In the genomic region with DNA sequence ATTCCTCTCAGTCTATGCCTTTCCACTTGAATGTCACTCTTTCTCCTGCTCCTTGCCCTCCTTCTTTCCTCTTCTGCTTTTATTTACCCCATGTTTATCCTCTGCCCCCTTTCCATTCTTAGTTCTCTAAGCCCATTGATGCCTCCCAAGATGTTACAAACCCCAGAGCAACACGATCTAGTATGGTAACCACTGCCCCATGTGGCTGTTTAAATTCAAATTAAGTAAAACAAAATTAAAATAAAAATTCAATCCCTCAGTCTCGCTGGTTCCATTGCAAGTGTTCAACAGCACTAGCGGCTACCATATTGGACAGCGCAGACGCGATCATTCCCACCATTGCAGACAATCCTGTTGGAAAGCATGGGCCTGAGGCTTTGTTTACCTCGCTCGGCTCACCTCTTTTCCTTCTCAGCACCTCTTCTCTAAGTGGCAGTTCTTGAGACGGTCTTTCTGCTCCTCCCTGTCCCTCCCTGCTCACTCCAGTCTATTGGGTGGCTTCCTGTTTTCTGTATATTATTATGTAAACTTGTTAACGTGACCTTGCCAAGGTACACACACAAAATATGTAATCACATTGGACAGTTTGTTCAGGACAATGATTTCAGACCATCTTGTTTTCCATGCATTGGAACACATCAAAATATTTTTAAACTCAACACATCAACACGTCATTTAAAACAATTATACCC, we compare ENCODE assay signal across 16 cellular contexts. TPM values are rescaled to one million over a fixed set of nuclear protein-coding genes. Genes with fewer than 3 reads are reported as not detected.
DNase-seq lines count a peak whose midpoint lies in the region; ATAC-seq, FAIRE-seq and TF ChIP-seq lines count a peak whose summit lies in the region.
"Had no signal": no experiment of that assay in that cellular context is flagged by ENCODE, and none has a peak within 500 bp of the region (broad histone marks: within the 10 kb centered on the region; RNA-seq: fewer than 3 reads in every experiment).

No MANE protein-coding gene starts in this region.

- H3K4me1 ChIP-seq in OCI-LY7 (ENCODE audit: insufficient read depth, low read length, poor library complexity, severe bottlenecking) (no peaks in the 10 kb centered on the region), endodermal cell (ENCODE audit: control insufficient read depth, insufficient read depth, low read length) (no peaks in the 10 kb centered on the region), ovary (ENCODE audit: insufficient read depth) (no peaks in the 10 kb centered on the region), pancreas (no peaks in the 10 kb centered on the region)

- no TSS peak for BruUV-seq in OCI-LY7 (replicated peaks; lab: Mats Ljungman, UMichigan)

- TF ChIP-seq POLR2A in ovary (IDR thresholded peaks at IDR 0.05) = no peak

- CTCF ChIA-PET in OCI-LY7 (lab: Charles Lee; ENCODE audit: unreplicated experiment) = no interaction called here

- no peak overlapping the region for H3K9ac ChIP-seq in endodermal cell (ENCODE audit: extremely low read depth, low read length, poor library complexity, severe bottlenecking)

- H3K27ac ChIP-seq in OCI-LY7 (ENCODE audit: low read depth, low read length, poor library complexity, severe bottlenecking) (no peak overlapping the region), endodermal cell (ENCODE audit: low read depth, low read length) (no peak overlapping the region), ovary (no peak overlapping the region), pancreas (no peak overlapping the region)
- H3K27ac ChIP-seq: cardiac muscle cell, heart left ventricle, stomach had no signal

- H3K4me3 Mint-ChIP-seq in endodermal cell = no peak overlapping the region
- no peak overlapping the region for H3K4me3 Mint-ChIP-seq in type B pancreatic cell
- H3K4me3 Mint-ChIP-seq in stimulated activated effector memory CD8-positive, alpha-beta T cell treated with anti-CD3 and anti-CD28 coated beads, Interleukin-12 subunit alpha, Interleukin-12 subunit beta, amount 100 ng/mL, for 72 hours = no peak overlapping the region
- H3K4me3 Mint-ChIP-seq: activated naive CD8-positive, alpha-beta T cell treated with anti-CD3 and anti-CD28 coated beads, Interleukin-2, amount 10 ng/mL, durations not matched to agents 7 days and 5 days; naive thymus-derived CD8-positive, alpha-beta T cell had no signal

- H3K27me3 ChIP-seq in endodermal cell (ENCODE audit: control insufficient read depth, insufficient read depth, low read length, poor library complexity, severe bottlenecking) (no peaks in the 10 kb centered on the region), ovary (no peaks in the 10 kb centered on the region), pancreas (no peaks in the 10 kb centered on the region)
- H3K27me3 ChIP-seq: cardiac muscle cell, heart left ventricle, stomach had no signal

- no peaks in the 10 kb centered on the region for H4K20me1 ChIP-seq in OCI-LY7 (ENCODE audit: insufficient read depth, low read length)

- H3K79me2 ChIP-seq in OCI-LY7 (ENCODE audit: insufficient read depth, low read depth, low read length) = no peaks in the 10 kb centered on the region

- intact Hi-C loops in OCI-LY7 (cut with micrococcal nuclease; ENCODE audit: unreplicated experiment) = loop anchor here (10.0 kb wide), 2 partner anchors 249 to 359 kb away; partner anchors contain the start of genes RPS27L and TPM1
- intact Hi-C loops in ovary (cut with DNase I) = loop anchor here in 1 of 4 donors (5.0 to 10.0 kb wide), 2 partner anchors 111 to 249 kb away; partner anchors contain the start of gene RPS27L
- intact Hi-C loops in pancreas (cut with DNase I) = no loop called here

- H3K4me3 ChIP-seq in OCI-LY7 (ENCODE audit: low read depth, low read length, poor library complexity, severe bottlenecking) = no peak overlapping the region
- no peak overlapping the region for H3K4me3 ChIP-seq in endodermal cell (ENCODE audit: low read length)
- no peak overlapping the region for H3K4me3 ChIP-seq in ovary
- no peak overlapping the region for H3K4me3 ChIP-seq in pancreas
- H3K4me3 ChIP-seq: cardiac muscle cell, heart left ventricle, stomach had no signal

- no peaks in the 10 kb centered on the region for H3K36me3 Mint-ChIP-seq in activated naive CD4-positive, alpha-beta T cell treated with anti-CD3 and anti-CD28 coated beads, Interleukin-2, amount 50 U/mL, for 72 hours
- no peaks in the 10 kb centered on the region for H3K36me3 Mint-ChIP-seq in endodermal cell (ENCODE audit: low read depth)
- no peaks in the 10 kb centered on the region for H3K36me3 Mint-ChIP-seq in type B pancreatic cell
- H3K36me3 Mint-ChIP-seq in stimulated activated effector memory CD8-positive, alpha-beta T cell treated with anti-CD3 and anti-CD28 coated beads, Interleukin-12 subunit alpha, Interleukin-12 subunit beta, amount 100 ng/mL, for 72 hours = no peaks in the 10 kb centered on the region
- H3K36me3 Mint-ChIP-seq: activated naive CD8-positive, alpha-beta T cell treated with anti-CD3 and anti-CD28 coated beads, Interleukin-2, amount 10 ng/mL, durations not matched to agents 7 days and 5 days; naive thymus-derived CD8-positive, alpha-beta T cell had no signal

- no peak overlapping the region for H3K4me2 ChIP-seq in OCI-LY7 (ENCODE audit: low read length)

- FAIRE-seq in pancreas (lab: Jason Lieb, UNC) = no peak

- no peaks in the 10 kb centered on the region for H3K9me3 Mint-ChIP-seq in activated naive CD4-positive, alpha-beta T cell treated with anti-CD3 and anti-CD28 coated beads, Interleukin-2, amount 50 U/mL, for 72 hours
- H3K9me3 Mint-ChIP-seq in endodermal cell (no peaks in the 10 kb centered on the region), type B pancreatic cell (no peaks in the 10 kb centered on the region)
- no peaks in the 10 kb centered on the region for H3K9me3 Mint-ChIP-seq in stimulated activated effector memory CD8-positive, alpha-beta T cell treated with anti-CD3 and anti-CD28 coated beads, Interleukin-12 subunit alpha, Interleukin-12 subunit beta, amount 100 ng/mL, for 72 hours
- H3K9me3 Mint-ChIP-seq: activated naive CD8-positive, alpha-beta T cell treated with anti-CD3 and anti-CD28 coated beads, Interleukin-2, amount 10 ng/mL, durations not matched to agents 7 days and 5 days; naive thymus-derived CD8-positive, alpha-beta T cell had no signal

- no peak for TF ChIP-seq EP300 in ovary (IDR thresholded peaks at IDR 0.05)

- no peaks in the 10 kb centered on the region for H3K9me2 ChIP-seq in OCI-LY7 (ENCODE audit: insufficient read depth, low read length)

- TF ChIP-seq CTCF in OCI-LY7 (conservative IDR thresholded peaks at IDR 0.05; ENCODE audit: low read length) (no peak), endodermal cell (conservative IDR thresholded peaks at IDR 0.05) (no peak), type B pancreatic cell (conservative IDR thresholded peaks at IDR 0.05) (no peak), ovary (IDR thresholded peaks at IDR 0.05) (no peak), pancreas (IDR thresholded peaks at IDR 0.05) (no peak)

- H3K4me1 Mint-ChIP-seq in endodermal cell (peaks cover 24% of the 10 kb centered on the region), type B pancreatic cell (ENCODE audit: unreplicated experiment) (peaks cover 28% of the 10 kb centered on the region)
- H3K4me1 Mint-ChIP-seq in stimulated activated effector memory CD8-positive, alpha-beta T cell treated with anti-CD3 and anti-CD28 coated beads, Interleukin-12 subunit alpha, Interleukin-12 subunit beta, amount 100 ng/mL, for 72 hours = peaks cover 6% of the 10 kb centered on the region

- H3K36me3 ChIP-seq in OCI-LY7 (ENCODE audit: insufficient read depth, low read length) = no peaks in the 10 kb centered on the region
- no peaks in the 10 kb centered on the region for H3K36me3 ChIP-seq in endodermal cell (ENCODE audit: control insufficient read depth, insufficient read depth, low read length)
- H3K36me3 ChIP-seq in ovary = no peaks in the 10 kb centered on the region
- no peaks in the 10 kb centered on the region for H3K36me3 ChIP-seq in pancreas
- H3K36me3 ChIP-seq: cardiac muscle cell, heart left ventricle, stomach had no signal

- H3K27me3 Mint-ChIP-seq in endodermal cell (ENCODE audit: insufficient read depth) (peaks cover 32% of the 10 kb centered on the region), type B pancreatic cell (peaks cover 7% of the 10 kb centered on the region)
- H3K27me3 Mint-ChIP-seq: activated naive CD8-positive, alpha-beta T cell treated with anti-CD3 and anti-CD28 coated beads, Interleukin-2, amount 10 ng/mL, durations not matched to agents 7 days and 5 days had no signal

- no peak overlapping the region for H2AFZ ChIP-seq in OCI-LY7 (ENCODE audit: low read length)

- 92 to 95% methylated on average over 7 to 10 of the region's 11 CpGs for WGBS in endodermal cell (ENCODE audit: insufficient coverage in 1 of 2, insufficient read length in 1 of 2), 2 experiments
- WGBS in ovary, 3 donors = 68 to 77% (median 76%) methylated on average over 11 of the region's 11 CpGs
- WGBS in pancreas, 2 donors = 75% methylated on average over 11 of the region's 11 CpGs

- DNase-seq in activated naive CD4-positive, alpha-beta T cell treated with anti-CD3 and anti-CD28 coated beads, Interleukin-2, amount 50 U/mL, for 72 hours (ENCODE audit: low spot score in 2 of 2) = no peak
- DNase-seq in activated naive CD4-positive, alpha-beta T cell (lab: John Stamatoyannopoulos, UW) = no peak
- peak; percentile 5 for DNase-seq in OCI-LY7 (ENCODE audit: low spot score)
- no peak for DNase-seq in endodermal cell
- no peak for DNase-seq in type B pancreatic cell (ENCODE audit: extremely low spot score, unreplicated experiment)
- no peak for DNase-seq in ovary
- DNase-seq in pancreas = no peak
- DNase-seq in stimulated activated effector memory CD8-positive, alpha-beta T cell treated with anti-CD3 and anti-CD28 coated beads, Interleukin-12 subunit alpha, Interleukin-12 subunit beta, amount 100 ng/mL, for 72 hours (ENCODE audit: low spot score in 2 of 2) = no peak
- DNase-seq: activated CD4-positive, alpha-beta T cell treated with anti-CD3 and anti-CD28 coated beads, Interleukin-2, amount 50 U/mL, for 4 hours; activated naive CD8-positive, alpha-beta T cell treated with anti-CD3 and anti-CD28 coated beads, Interleukin-2, amount 10 ng/mL, durations not matched to agents 7 days and 5 days; activated T-cell treated with anti-CD3 and anti-CD28 coated beads, Interleukin-2, amount 50 U/mL, for 1 hour; effector CD4-positive, alpha-beta T cell; heart left ventricle; stomach had no signal

- H3K9me3 ChIP-seq in OCI-LY7 (ENCODE audit: low read length) = no peaks in the 10 kb centered on the region
- no peaks in the 10 kb centered on the region for H3K9me3 ChIP-seq in endodermal cell (ENCODE audit: control insufficient read depth, low read length)
- H3K9me3 ChIP-seq in ovary = no peaks in the 10 kb centered on the region
- no peaks in the 10 kb centered on the region for H3K9me3 ChIP-seq in pancreas
- H3K9me3 ChIP-seq: heart left ventricle, stomach had no signal

- H3K27ac Mint-ChIP-seq in activated naive CD4-positive, alpha-beta T cell treated with anti-CD3 and anti-CD28 coated beads, Interleukin-2, amount 50 U/mL, for 72 hours = peak overlapping the region; percentile 24 to 44
- H3K27ac Mint-ChIP-seq in endodermal cell (peak overlapping the region; percentile 44), type B pancreatic cell (peak overlapping the region; percentile 10)
- H3K27ac Mint-ChIP-seq in stimulated activated effector memory CD8-positive, alpha-beta T cell treated with anti-CD3 and anti-CD28 coated beads, Interleukin-12 subunit alpha, Interleukin-12 subunit beta, amount 100 ng/mL, for 72 hours = no peak overlapping the region
- H3K27ac Mint-ChIP-seq: activated naive CD8-positive, alpha-beta T cell treated with anti-CD3 and anti-CD28 coated beads, Interleukin-2, amount 10 ng/mL, durations not matched to agents 7 days and 5 days had no signal

- ATAC-seq in activated naive CD4-positive, alpha-beta T cell treated with anti-CD3 and anti-CD28 coated beads, Interleukin-2, amount 50 U/mL, for 72 hours = no peak
- no peak for ATAC-seq in pancreas
- no peak for ATAC-seq in stimulated activated effector memory CD8-positive, alpha-beta T cell treated with anti-CD3 and anti-CD28 coated beads, Interleukin-12 subunit alpha, Interleukin-12 subunit beta, amount 100 ng/mL, for 72 hours

- POLR2A ChIA-PET in OCI-LY7 (lab: Charles Lee) = interaction anchor here (0.5 kb wide), 1 partner anchor 668 kb away, joined by 4 read pairs; no protein-coding TSS in a partner anchor

RNA-seq across cellular contexts. Expression of gene CA12, which starts 21.8 kb away (rescaled TPM):
- under 1 TPM in 1 of 2 donors, not detected in 1; 0.95 TPM for total RNA-seq in activated naive CD4-positive, alpha-beta T cell treated with anti-CD3 and anti-CD28 coated beads, Interleukin-2, amount 50 U/mL, for 72 hours
- not detected in 2 replicates for total RNA-seq in OCI-LY7 (2014; rRNA removed; shearing (Covaris generic))
- total RNA-seq in OCI-LY7 (2022) (not detected in 2 replicates), endodermal cell (1 to 10 TPM; 1.2 to 2.1 TPM), type B pancreatic cell (ENCODE audit: low replicate concordance) (4.7 and 5.5 TPM in 2 replicates), ovary (10 to 100 TPM in 1 of 7 donors, 1 to 10 TPM in 4, under 1 TPM in 1, not detected in 1; 0.61 to 10.5 (median 3.5) TPM), pancreas (10 to 100 TPM; 10.2 to 49.6 (median 28.6) TPM)
- polyA plus RNA-seq in endodermal cell (2013, experiment 1 of 2) = 0.57 TPM
- polyA plus RNA-seq in endodermal cell (2013, experiment 2 of 2) = 0.58 TPM
- polyA plus RNA-seq in ovary (1 to 10 TPM in 1 of 2 donors, under 1 TPM in 1; 0.16 to 4.6 TPM), pancreas (10 to 100 TPM in 1 of 2 donors, 1 to 10 TPM in 1; 7.5 to 21.0 TPM)
- total RNA-seq: activated naive CD8-positive, alpha-beta T cell treated with anti-CD3 and anti-CD28 coated beads, Interleukin-2, amount 10 ng/mL, durations not matched to agents 7 days and 5 days; naive thymus-derived CD8-positive, alpha-beta T cell had no signal
- polyA plus RNA-seq: cardiac muscle cell; naive thymus-derived CD8-positive, alpha-beta T cell had no signal
